Comparison of ENCODE assay signal across 8 cellular contexts in genomic region chr7:65477326-65477725, GRCh38.
DNase-seq lines count a peak whose midpoint lies in the region; ATAC-seq lines count a peak whose summit lies in the region.

No MANE protein-coding gene starts in this region.

- no peaks in the 10 kb centered on the region for H3K9me2 ChIP-seq in Karpas-422 (replicated peaks; ENCODE audit: insufficient read depth, low read length)

- no peak overlapping the region for H3K4me3 ChIP-seq in Karpas-422 (ENCODE audit: low read length)

- ATAC-seq in T-cell (replicated peaks in 1 of 4) (no peak), HG03432 (IDR thresholded peaks at IDR 0.05; ENCODE audit: unreplicated experiment) (no peak), GM19452 (IDR thresholded peaks at IDR 0.05; ENCODE audit: unreplicated experiment) (no peak)

- DNase-seq in DMS53 (lab: John Stamatoyannopoulos, UW), result peak; percentile 87
- DNase-seq in Karpas-422, result peak; percentile 85
- no peak for DNase-seq in T-cell
- DNase-seq in left kidney (ENCODE audit: low read depth, low spot score), result peak; percentile 41
- DNase-seq in activated naive CD4-positive, alpha-beta T cell treated with Interleukin-2 at 50 U/mL for 16 hours, result no peak
- no peak for DNase-seq in activated effector memory CD4-positive, alpha-beta T cell treated with Interleukin-2 at 50 U/mL for 16 hours

- H3K27me3 Mint-ChIP-seq in T-cell, result peaks cover 0 to 2% of the 10 kb centered on the region in 2 donors

- H3K27ac ChIP-seq in Karpas-422 (ENCODE audit: low read length), result no peak overlapping the region

- H3K36me3 Mint-ChIP-seq in T-cell, result peaks cover 13% of the 10 kb centered on the region

- no peaks in the 10 kb centered on the region for H3K36me3 ChIP-seq in Karpas-422 (ENCODE audit: insufficient read depth, low read length)

- H3K27me3 ChIP-seq in Karpas-422 (ENCODE audit: low read length), result no peaks in the 10 kb centered on the region

- no peak overlapping the region for H2AFZ ChIP-seq in Karpas-422 (ENCODE audit: low read length)

- peak overlapping the region; percentile 45 to 95 for H3K27ac Mint-ChIP-seq in T-cell

- H3K4me3 Mint-ChIP-seq in T-cell, result peak overlapping the region in 2 of 3 donors; percentile 11 to 71

- H3K9ac ChIP-seq in Karpas-422 (ENCODE audit: low read length), result no peak overlapping the region

- CTCF ChIA-PET in T-cell (lab: Charles Lee), result interaction anchor here in 1 of 2 donors (0.6 kb wide), 1 partner anchor 1885 kb away, joined by 3 read pairs; no protein-coding TSS in a partner anchor

- H3K4me2 ChIP-seq in Karpas-422 (ENCODE audit: low read depth, low read length, poor library complexity, severe bottlenecking), result no peak overlapping the region

- H3K9me3 ChIP-seq in Karpas-422 (ENCODE audit: low read length), result no peaks in the 10 kb centered on the region

- no peaks in the 10 kb centered on the region for H3K79me2 ChIP-seq in Karpas-422 (ENCODE audit: low read length)

- no peaks in the 10 kb centered on the region for H3K4me1 ChIP-seq in Karpas-422 (ENCODE audit: low read length)

- H3K9me3 Mint-ChIP-seq in T-cell, result peaks cover 11 to 32% (median 25%) of the 10 kb centered on the region in 3 donors

- H3K4me1 Mint-ChIP-seq in T-cell, result peaks cover 36 to 63% (median 57%) of the 10 kb centered on the region in 3 donors

- no peaks in the 10 kb centered on the region for H4K20me1 ChIP-seq in Karpas-422 (ENCODE audit: insufficient read depth, low read depth, low read length)

- POLR2A ChIA-PET in T-cell (lab: Charles Lee), result no interaction called here

Comparison
In these comparisons a context has a peak if more than half of its experiments do, and no peak if none do; other contexts are left out.
1. DNase-seq: peak in DMS53 (single experiment), Karpas-422 (single experiment) and left kidney (single experiment); none in T-cell (0 of 34), activated naive CD4-positive, alpha-beta T cell treated with Interleukin-2 at 50 U/mL for 16 hours (single experiment) and activated effector memory CD4-positive, alpha-beta T cell treated with Interleukin-2 at 50 U/mL for 16 hours (single experiment).